ENCODE assay signal across 6 cellular contexts in genomic region chr19:14434157-14434501, GRCh38. TPM values are rescaled to one million over a fixed set of nuclear protein-coding genes. Genes with fewer than 3 reads are reported as not detected.
DNase-seq lines count a peak whose midpoint lies in the region; ATAC-seq, FAIRE-seq and TF ChIP-seq lines count a peak whose summit lies in the region.

No MANE protein-coding gene starts in this region.

- H3K27ac Mint-ChIP-seq in stimulated activated naive B cell treated with anti-CD40 and anti-IgM and Interleukin-4, amounts not matched to agents 10 μg/mL and 1 μg/mL and 100 μg/mL, for 72 hours = peak overlapping the region; percentile 79

- H3K36me3 ChIP-seq in MM.1S (replicated peaks; ENCODE audit: insufficient read depth, low read length) = no peaks in the 10 kb centered on the region
- peaks cover 0 to 6% (median 0%) of the 10 kb centered on the region in 3 donors for H3K36me3 ChIP-seq in esophagus squamous epithelium

- peak overlapping the region; percentile 81 for H2AFZ ChIP-seq in MM.1S (ENCODE audit: low read length)

- H3K4me1 Mint-ChIP-seq in stimulated activated naive B cell treated with anti-CD40 and anti-IgM and Interleukin-4, amounts not matched to agents 10 μg/mL and 1 μg/mL and 100 μg/mL, for 72 hours = peaks cover 26 to 64% of the 10 kb centered on the region in 2 donors

- peaks cover 5% of the 10 kb centered on the region; the same call in 1 of the 2 replicates for H3F3A ChIP-seq in MM.1S (ENCODE audit: insufficient read depth, low read length)

- H3K4me3 Mint-ChIP-seq in stimulated activated naive B cell treated with anti-CD40 and anti-IgM and Interleukin-4, amounts not matched to agents 10 μg/mL and 1 μg/mL and 100 μg/mL, for 72 hours = peak overlapping the region; percentile 72 to 84

- intact Hi-C loops in esophagus squamous epithelium (cut with DNase I) = no loop called here

- H3K9me3 Mint-ChIP-seq in stimulated activated naive B cell treated with anti-CD40 and anti-IgM and Interleukin-4, amounts not matched to agents 10 μg/mL and 1 μg/mL and 100 μg/mL, for 72 hours = no peaks in the 10 kb centered on the region

- peak overlapping the region; percentile 66; the same call in 1 of the 2 replicates for H3K9ac ChIP-seq in MM.1S (ENCODE audit: low read length)

- TF ChIP-seq POLR2A in esophagus squamous epithelium (IDR thresholded peaks at IDR 0.05) (no peak), GM12891 (IDR thresholded peaks at IDR 0.05; ENCODE audit: low read depth, low read length) (no peak)

- H3K27me3 Mint-ChIP-seq in stimulated activated naive B cell treated with anti-CD40 and anti-IgM and Interleukin-4, amounts not matched to agents 10 μg/mL and 1 μg/mL and 100 μg/mL, for 72 hours = peaks cover 6 to 10% of the 10 kb centered on the region in 2 donors

- peaks cover 39% of the 10 kb centered on the region for H3K79me2 ChIP-seq in MM.1S (ENCODE audit: low read length)

- H3K4me1 ChIP-seq in MM.1S (ENCODE audit: low read length) = peaks cover 8% of the 10 kb centered on the region; the same call in 1 of the 2 replicates
- H3K4me1 ChIP-seq in esophagus squamous epithelium = peaks cover 23 to 56% (median 26%) of the 10 kb centered on the region in 3 donors

- H3K36me3 Mint-ChIP-seq in stimulated activated naive B cell treated with anti-CD40 and anti-IgM and Interleukin-4, amounts not matched to agents 10 μg/mL and 1 μg/mL and 100 μg/mL, for 72 hours = peaks cover 5 to 9% of the 10 kb centered on the region in 2 donors

- no peak for FAIRE-seq in GM12891 (lab: Jason Lieb, UNC)

- WGBS in esophagus squamous epithelium, 2 donors = 26 to 45% methylated on average over 3 to 4 of the region's 4 CpGs

- H3K9me2 ChIP-seq in MM.1S (replicated peaks; ENCODE audit: insufficient read depth, low read length) = no peaks in the 10 kb centered on the region

- H3K4me2 ChIP-seq in MM.1S (ENCODE audit: low read depth, low read length) = peak overlapping the region; percentile 97

- DNase-seq in AG09309 (ENCODE audit: low read depth) (no peak), MM.1S (no peak), esophagus squamous epithelium (lab: John Stamatoyannopoulos, UW) (no peak), GM12891 (ENCODE audit: insufficient read length, low spot score) (no peak)
- DNase-seq in stimulated activated naive B cell treated with anti-CD40 and anti-IgM and Interleukin-4, amounts not matched to agents 10 μg/mL and 1 μg/mL and 100 μg/mL, for 72 hours = no peak

- no peak overlapping the region for H3K27ac ChIP-seq in MM.1S (ENCODE audit: low read length)
- H3K27ac ChIP-seq in esophagus squamous epithelium = peak overlapping the region; percentile 80 to 91 (median 86)

- H3K27me3 ChIP-seq in MM.1S (replicated peaks; ENCODE audit: insufficient read depth, low read length) (peaks cover 3% of the 10 kb centered on the region; the same call in 1 of the 2 replicates), esophagus squamous epithelium (peaks cover 0 to 35% (median 0%) of the 10 kb centered on the region in 4 donors)

- peak; percentile 21 to 33 for ATAC-seq in stimulated activated naive B cell treated with anti-CD40 and anti-IgM and Interleukin-4, amounts not matched to agents 10 μg/mL and 1 μg/mL and 100 μg/mL, for 72 hours (replicated peaks)
- no peak for ATAC-seq in HG03571 (IDR thresholded peaks at IDR 0.05; ENCODE audit: unreplicated experiment)

- TF ChIP-seq CTCF in AG09309 (IDR thresholded peaks at IDR 0.05; ENCODE audit: control insufficient read depth, insufficient read depth, low read depth, low read length, missing control alignments) (no peak), MM.1S (IDR thresholded peaks at IDR 0.05; ENCODE audit: low read length) (peak; percentile 9; the same call in 1 of the 2 replicates), esophagus squamous epithelium (IDR thresholded peaks at IDR 0.05) (no peak)

- H4K20me1 ChIP-seq in MM.1S (ENCODE audit: insufficient read depth, low read length) = no peaks in the 10 kb centered on the region

- peak overlapping the region; percentile 62 for H3K4me3 ChIP-seq in AG09309 (ENCODE audit: control insufficient read depth, low read depth, low read length)
- peak overlapping the region; percentile 85 for H3K4me3 ChIP-seq in MM.1S (ENCODE audit: low read length)
- H3K4me3 ChIP-seq in esophagus squamous epithelium = peak overlapping the region; percentile 55 to 95 (median 73)

- H3K9me3 ChIP-seq in MM.1S (replicated peaks; ENCODE audit: insufficient read depth, low read length) (no peaks in the 10 kb centered on the region), esophagus squamous epithelium (no peaks in the 10 kb centered on the region)

TF ChIP-seq in GM12891, 5 proteins besides CTCF, POLR2A, EP300 and RAD21:
- TF ChIP-seq POLR2AphosphoS5 (IDR thresholded peaks at IDR 0.05; ENCODE audit: low read depth, low read length) = no peak
- no peak for TF ChIP-seq PAX5 (IDR thresholded peaks at IDR 0.05; ENCODE audit: insufficient read depth, low read length, severe bottlenecking)
- TF ChIP-seq SPI1 (IDR thresholded peaks at IDR 0.05; ENCODE audit: low read depth, low read length) = no peak
- TF ChIP-seq POU2F2 (IDR thresholded peaks at IDR 0.05; ENCODE audit: low read depth, low read length) = no peak
- TF ChIP-seq TAF1 (IDR thresholded peaks at IDR 0.05; ENCODE audit: low read depth, low read length) = no peak

RNA-seq across cellular contexts. Expression of gene PKN1, which starts 1.0 kb away (rescaled TPM):
- 10 to 100 TPM in 2 of 4 donors, 1 to 10 TPM in 2; 6.1 to 38.3 (median 21.0) TPM for total RNA-seq in esophagus squamous epithelium
- 77.0 TPM for polyA plus RNA-seq in GM12891 (2012; ENCODE audit: low read depth, missing spikeins)

RNA-seq across cellular contexts. Expression of gene DDX39A, which starts 15.0 kb away (rescaled TPM):
- total RNA-seq in esophagus squamous epithelium = 100 to 1,000 TPM in 1 of 4 donors, 10 to 100 TPM in 3; 59.2 to 144 (median 88.4) TPM
- polyA plus RNA-seq in GM12891 (2012; ENCODE audit: low read depth, missing spikeins) = 153 TPM

RNA-seq across cellular contexts. Expression of gene PTGER1, which starts 41.0 kb away (rescaled TPM):
- 1 to 10 TPM in 1 of 4 donors, under 1 TPM in 2, not detected in 1; 0.31 to 1.3 (median 0.38) TPM for total RNA-seq in esophagus squamous epithelium
- polyA plus RNA-seq in GM12891 (2012; ENCODE audit: low read depth, missing spikeins) = not detected

RNA-seq across cellular contexts. Expression of gene ADGRE5, which starts 52.9 kb away (rescaled TPM):
- total RNA-seq in esophagus squamous epithelium = 10 to 100 TPM in 2 of 4 donors, 1 to 10 TPM in 2; 5.6 to 23.7 (median 11.1) TPM
- polyA plus RNA-seq in GM12891 (2012; ENCODE audit: low read depth, missing spikeins) = 59.8 TPM
